ENCODE assay signal across 1 cellular context in the genomic region with DNA sequence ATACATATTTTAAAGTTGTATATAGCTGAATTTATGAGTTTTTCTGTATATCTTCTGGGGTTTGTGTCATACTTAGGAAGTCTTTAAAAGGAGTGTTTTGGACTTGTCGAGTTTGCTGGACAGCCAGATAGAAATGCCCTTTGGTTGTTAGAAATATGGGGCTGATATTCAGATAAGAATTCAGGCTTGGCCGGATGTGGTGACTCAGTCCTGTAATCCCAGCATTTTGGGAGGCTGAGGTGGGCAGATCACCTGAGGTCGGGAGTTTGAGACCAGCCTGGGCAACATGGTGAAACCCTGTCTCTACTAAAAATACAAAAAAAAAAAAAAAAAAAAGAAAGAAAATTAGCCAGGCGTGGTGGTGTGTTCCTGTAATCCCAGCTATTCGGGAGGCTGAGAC. TPM values are rescaled to one million over a fixed set of nuclear protein-coding genes. Genes with fewer than 3 reads are reported as not detected.
"Had no signal": no experiment of that assay in that cellular context is flagged by ENCODE, and none has a peak within 500 bp of the region (broad histone marks: within the 10 kb centered on the region; RNA-seq: fewer than 3 reads in every experiment).

No MANE protein-coding gene starts in this region.

RNA-seq across cellular contexts. Expression of a gene that starts 13.1 kb away (rescaled TPM):
- total RNA-seq: smooth muscle cell had no signal
